Comparison of ENCODE assay signal across 25 cellular contexts in the genomic region with DNA sequence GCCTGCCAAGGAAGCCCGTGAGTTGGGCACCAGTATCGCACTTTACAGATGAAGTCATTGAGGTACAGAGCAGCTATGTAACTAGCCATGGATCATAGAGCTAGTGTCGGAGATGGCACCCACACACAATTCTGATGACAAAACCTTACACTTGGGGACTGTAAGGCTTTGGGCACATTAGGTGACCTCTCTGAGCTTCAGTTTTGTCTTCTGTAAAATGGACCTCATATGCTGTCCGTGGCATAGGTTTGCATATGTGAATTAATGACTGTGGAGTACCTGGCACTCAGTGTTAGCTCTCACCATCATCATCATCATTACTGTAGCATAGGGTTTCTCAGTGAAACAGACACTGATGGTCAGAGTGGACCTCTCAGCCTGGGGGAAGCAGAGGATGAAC. TPM values are rescaled to one million over a fixed set of nuclear protein-coding genes. Genes with fewer than 3 reads are reported as not detected.
A peak's percentile ranks its signal among the peaks of the same experiment; 100 is the strongest.
DNase-seq lines count a peak whose midpoint lies in the region; ATAC-seq, FAIRE-seq and TF ChIP-seq lines count a peak whose summit lies in the region.
"Had no signal": no experiment of that assay in that cellular context is flagged by ENCODE, and none has a peak within 500 bp of the region (broad histone marks: within the 10 kb centered on the region; RNA-seq: fewer than 3 reads in every experiment).

No MANE protein-coding gene starts in this region.

- H3K9ac ChIP-seq in H1 (replicated peaks in 1 of 4; ENCODE audit: extremely low read depth in 1 of 4, low read depth in 3 of 4, low read length in 3 of 4): no peak overlapping the region

- no peak overlapping the region for H4K5ac ChIP-seq in H1 (ENCODE audit: insufficient read length, low read depth, low read length)

- H3K56ac ChIP-seq in H1 (replicated peaks; ENCODE audit: insufficient read length, low read depth, low read length): no peak overlapping the region

- no peak overlapping the region for H4K91ac ChIP-seq in H1 (replicated peaks; ENCODE audit: insufficient read length, low read length)

- peak overlapping the region; percentile 21; the same call in 1 of the 2 replicates for H4K8ac ChIP-seq in H1 (ENCODE audit: extremely low read depth, insufficient read depth, low read length)

- no peaks in the 10 kb centered on the region for H3K36me3 ChIP-seq in heart right ventricle
- H3K36me3 ChIP-seq in H1 (ENCODE audit: control insufficient read depth in 2 of 4, insufficient read depth in 4 of 4, low read length in 3 of 4): no peaks in the 10 kb centered on the region
- no peaks in the 10 kb centered on the region for H3K36me3 ChIP-seq in naive thymus-derived CD4-positive, alpha-beta T cell (ENCODE audit: control insufficient read depth in 2 of 3, insufficient read depth in 3 of 3, low read length in 3 of 3)
- H3K36me3 ChIP-seq in upper lobe of left lung: no peaks in the 10 kb centered on the region
- H3K36me3 ChIP-seq: tibial nerve had no signal

- CTCF ChIA-PET in H1 (lab: Charles Lee; ENCODE audit: partially characterized antibody): interaction anchor here (0.7 to 5.2 kb wide), 3 partner anchors 11 to 85 kb away, joined by 4 to 18 read pairs (median 6); no protein-coding TSS in a partner anchor
- CTCF ChIA-PET in naive thymus-derived CD4-positive, alpha-beta T cell (lab: Charles Lee): no interaction called here

- no peak overlapping the region for H2BK120ac ChIP-seq in H1 (replicated peaks; ENCODE audit: low read depth, low read length)

- peaks cover 0 to 10% (median 0%) of the 10 kb centered on the region in 5 donors for H3K36me3 Mint-ChIP-seq in naive thymus-derived CD4-positive, alpha-beta T cell
- H3K36me3 Mint-ChIP-seq: activated CD8-positive, alpha-beta memory T cell treated with anti-CD3 and anti-CD28 coated beads, Interleukin-2, amount 10 ng/mL, durations not matched to agents 7 days and 5 days; activated naive CD8-positive, alpha-beta T cell treated with anti-CD3 and anti-CD28 coated beads for 36 hours had no signal

- no peaks in the 10 kb centered on the region for H3K9me3 ChIP-seq in heart right ventricle
- H3K9me3 ChIP-seq in H1 (ENCODE audit: insufficient read depth in 2 of 2, low read depth in 1 of 2, low read length in 1 of 2): no peaks in the 10 kb centered on the region
- H3K9me3 ChIP-seq in naive thymus-derived CD4-positive, alpha-beta T cell (ENCODE audit: control insufficient read depth in 2 of 3, low read length in 3 of 3): no peaks in the 10 kb centered on the region
- no peaks in the 10 kb centered on the region for H3K9me3 ChIP-seq in upper lobe of left lung
- H3K9me3 ChIP-seq: tibial nerve had no signal

- no peak for TF ChIP-seq CTCF in heart right ventricle (IDR thresholded peaks at IDR 0.05)
- no peak for TF ChIP-seq CTCF in H1 (IDR thresholded peaks at IDR 0.05; ENCODE audit: control extremely low read depth in 1 of 3, insufficient read depth in 1 of 3, low read depth in 1 of 3, low read length in 3 of 3)
- no peak for TF ChIP-seq CTCF in upper lobe of left lung (IDR thresholded peaks at IDR 0.05)

- H3K14ac ChIP-seq in H1 (ENCODE audit: insufficient read length): no peak overlapping the region

- no peak for ATAC-seq in heart right ventricle
- no peak for ATAC-seq in naive thymus-derived CD4-positive, alpha-beta T cell
- ATAC-seq in upper lobe of left lung (ENCODE audit: low FRiP score in 2 of 2): no peak
- ATAC-seq in esophagus mucosa: no peak
- ATAC-seq: activated CD8-positive, alpha-beta memory T cell treated with anti-CD3 and anti-CD28 coated beads, Interleukin-2, amount 10 ng/mL, durations not matched to agents 7 days and 5 days had no signal

- H3K79me1 ChIP-seq in H1 (ENCODE audit: low read depth, low read length): peaks cover 37% of the 10 kb centered on the region

- no peak overlapping the region for H2BK20ac ChIP-seq in H1 (ENCODE audit: low read length)

- POLR2A ChIA-PET in H1 (lab: Charles Lee; ENCODE audit: partially characterized antibody): interaction anchor here (0.9 to 1.8 kb wide), 4 partner anchors 11 to 36 kb away, joined by 3 to 4 read pairs (median 4); no protein-coding TSS in a partner anchor
- POLR2A ChIA-PET in naive thymus-derived CD4-positive, alpha-beta T cell (lab: Charles Lee): no interaction called here

- no peak overlapping the region for H2BK12ac ChIP-seq in H1 (ENCODE audit: low read depth, low read length)

- no peak overlapping the region for H3K23ac ChIP-seq in H1 (ENCODE audit: insufficient read length)

- H3K4me2 ChIP-seq in H1 (ENCODE audit: insufficient read depth in 1 of 2, low read depth in 2 of 2, low read length in 2 of 2): no peak overlapping the region

- no peak overlapping the region for H2BK15ac ChIP-seq in H1 (ENCODE audit: low read length)

- peak overlapping the region in 5 of 9 donors; percentile 10 to 67 (median 38) for H3K27ac Mint-ChIP-seq in naive thymus-derived CD4-positive, alpha-beta T cell
- H3K27ac Mint-ChIP-seq: activated CD8-positive, alpha-beta memory T cell treated with anti-CD3 and anti-CD28 coated beads, Interleukin-2, amount 10 ng/mL, durations not matched to agents 7 days and 5 days; activated naive CD8-positive, alpha-beta T cell treated with anti-CD3 and anti-CD28 coated beads for 36 hours; endodermal cell had no signal

- H3K4me1 Mint-ChIP-seq in naive thymus-derived CD4-positive, alpha-beta T cell: peaks cover 28 to 70% (median 60%) of the 10 kb centered on the region in 7 donors

- H3K4me3 ChIP-seq in heart right ventricle (no peak overlapping the region), H1 (ENCODE audit: extremely low read depth in 1 of 4, insufficient read depth in 2 of 4, low read depth in 3 of 4, low read length in 4 of 4) (no peak overlapping the region), upper lobe of left lung (no peak overlapping the region)
- no peak overlapping the region for H3K4me3 ChIP-seq in naive thymus-derived CD4-positive, alpha-beta T cell (ENCODE audit: low read length)
- H3K4me3 ChIP-seq: tibial nerve had no signal

- H2BK5ac ChIP-seq in H1 (ENCODE audit: low read depth, low read length): no peak overlapping the region

- H3K4me1 ChIP-seq in heart right ventricle: peaks cover 11 to 96% (median 87%) of the 10 kb centered on the region in 9 donors
- peaks cover 0 to 22% (median 10%) of the 10 kb centered on the region in 4 experiments; a peak in 5 of 7 replicates for H3K4me1 ChIP-seq in H1 (replicated peaks in 1 of 4; ENCODE audit: control insufficient read depth in 3 of 4, insufficient read depth in 4 of 4, low read length in 3 of 4)
- H3K4me1 ChIP-seq in naive thymus-derived CD4-positive, alpha-beta T cell (ENCODE audit: control insufficient read depth in 2 of 2, insufficient read depth in 2 of 2, low read length in 2 of 2): peaks cover 0 to 3% of the 10 kb centered on the region in 2 donors
- peaks cover 75 to 94% (median 85%) of the 10 kb centered on the region in 4 donors for H3K4me1 ChIP-seq in upper lobe of left lung

- FAIRE-seq in H1 (lab: Jason Lieb, UNC): no peak
- FAIRE-seq: A204.1, colon, TTC549 had no signal

- TF ChIP-seq POLR2A in H1 (IDR thresholded peaks at IDR 0.05; ENCODE audit: control extremely low read depth in 1 of 2, low read depth in 2 of 2, low read length in 2 of 2): no peak
- TF ChIP-seq POLR2A in upper lobe of left lung (IDR thresholded peaks at IDR 0.05): no peak

- intact Hi-C loops in heart right ventricle (cut with DNase I): loop anchor here in 5 of 10 donors (5.0 to 10.0 kb wide), 3 partner anchors 43 to 50 kb away; a partner anchor contains a TSS
- intact Hi-C loops in cardiac septum (cut with DNase I): loop anchor here (5.0 kb wide), 1 partner anchor 48 kb away; no protein-coding TSS in a partner anchor
- intact Hi-C loops in naive thymus-derived CD4-positive, alpha-beta T cell (cut with micrococcal nuclease): no loop called here

- H3K27ac ChIP-seq in heart right ventricle: peak overlapping the region in 8 of 10 donors; percentile 51 to 84 (median 72)
- no peak overlapping the region for H3K27ac ChIP-seq in H1 (ENCODE audit: low read depth, low read length)
- H3K27ac ChIP-seq in naive thymus-derived CD4-positive, alpha-beta T cell (ENCODE audit: low read depth, low read length): no peak overlapping the region
- H3K27ac ChIP-seq in upper lobe of left lung: peak overlapping the region; percentile 34 to 85 (median 76)

- no peak overlapping the region for H2AFZ ChIP-seq in H1 (ENCODE audit: low read length)

- H3K79me2 ChIP-seq in H1 (ENCODE audit: control insufficient read depth in 1 of 2, insufficient read depth in 2 of 2, low read length in 2 of 2): peaks cover 7 to 93% of the 10 kb centered on the region in 2 experiments; a peak in 3 of 4 replicates

- no peak overlapping the region for H3K4ac ChIP-seq in H1 (replicated peaks; ENCODE audit: insufficient read length, low read depth, low read length)

- no peak overlapping the region for H2AK5ac ChIP-seq in H1 (ENCODE audit: low read depth, low read length)

- TF ChIP-seq RAD21 in H1 (IDR thresholded peaks at IDR 0.05 in 1 of 2, conservative IDR thresholded peaks at IDR 0.05 in 1 of 2; ENCODE audit: low read depth in 2 of 2, low read length in 2 of 2): no peak

- TF ChIP-seq EP300 in H1 (IDR thresholded peaks at IDR 0.05; ENCODE audit: borderline replicate concordance in 1 of 2, low read depth in 2 of 2, low read length in 2 of 2) (no peak), upper lobe of left lung (IDR thresholded peaks at IDR 0.05) (no peak)

- no peak overlapping the region for H3K4me3 Mint-ChIP-seq in naive thymus-derived CD4-positive, alpha-beta T cell
- H3K4me3 Mint-ChIP-seq: activated CD8-positive, alpha-beta memory T cell treated with anti-CD3 and anti-CD28 coated beads, Interleukin-2, amount 10 ng/mL, durations not matched to agents 7 days and 5 days; activated naive CD8-positive, alpha-beta T cell treated with anti-CD3 and anti-CD28 coated beads for 36 hours; endodermal cell had no signal

- H3K27me3 Mint-ChIP-seq in naive thymus-derived CD4-positive, alpha-beta T cell: no peaks in the 10 kb centered on the region
- H3K27me3 Mint-ChIP-seq: activated CD8-positive, alpha-beta memory T cell treated with anti-CD3 and anti-CD28 coated beads, Interleukin-2, amount 10 ng/mL, durations not matched to agents 7 days and 5 days; activated naive CD8-positive, alpha-beta T cell treated with anti-CD3 and anti-CD28 coated beads for 36 hours had no signal

- 92 to 96% methylated on average over 4 of the region's 4 CpGs for WGBS in heart right ventricle, 2 donors
- 88% methylated on average over 4 of the region's 4 CpGs; no CpG with 5 or more reads in 1 of the 2 experiments for WGBS in H1 (ENCODE audit: extremely low coverage in 1 of 2, insufficient coverage in 1 of 2, insufficient read length in 1 of 2, insufficient replicate concordance in 2 of 2, low coverage in 1 of 2, low lambda C conversion rate in 2 of 2, missing lambda C conversion rate in 1 of 2), 2 experiments
- 91 to 93% methylated on average over 4 of the region's 4 CpGs for WGBS in upper lobe of left lung, 2 donors

- no peaks in the 10 kb centered on the region for H3K9me3 Mint-ChIP-seq in naive thymus-derived CD4-positive, alpha-beta T cell
- H3K9me3 Mint-ChIP-seq: activated naive CD8-positive, alpha-beta T cell treated with anti-CD3 and anti-CD28 coated beads for 36 hours; endodermal cell had no signal

- no peak overlapping the region for H3K18ac ChIP-seq in H1 (ENCODE audit: extremely low read depth, low read length)

- DNase-seq in heart right ventricle (no peak), cardiac septum (ENCODE audit: low spot score) (no peak), H1 (ENCODE audit: low read depth in 1 of 2, low spot score in 2 of 2) (no peak), upper lobe of left lung (no peak), HPDE6-E6E7 (ENCODE audit: extremely low spot score) (no peak), EL (no peak)
- DNase-seq in naive thymus-derived CD4-positive, alpha-beta T cell: no peak
- DNase-seq: activated CD4-positive, alpha-beta T cell treated with anti-CD3 and anti-CD28 coated beads for 48 hours; activated CD8-positive, alpha-beta memory T cell treated with anti-CD3 and anti-CD28 coated beads, Interleukin-2, amount 10 ng/mL, durations not matched to agents 7 days and 5 days; activated naive CD8-positive, alpha-beta T cell treated with anti-CD3 and anti-CD28 coated beads for 36 hours; DMS153; endodermal cell; HCEC 1CT; KG1; kidney glomerular epithelial cell; midbrain; NCI-H187 treated with DMSO at 0.1 percent for 48 hours; NCI-H510A treated with DMSO at 0.1 percent for 48 hours; nucleus accumbens; stimulated activated CD4-positive, alpha-beta T cell treated with anti-CD3 and anti-CD28 coated beads, Interleukin-15, amount 100 ng/mL, for 24 hours had no signal

- H4K20me1 ChIP-seq in H1 (replicated peaks in 1 of 2; ENCODE audit: control insufficient read depth in 1 of 2, insufficient read depth in 2 of 2, low read length in 2 of 2): peaks cover 14 to 23% of the 10 kb centered on the region in 2 experiments

- no peaks in the 10 kb centered on the region for H3K23me2 ChIP-seq in H1 (ENCODE audit: low read depth, low read length)

- H3K27me3 ChIP-seq in heart right ventricle (no peaks in the 10 kb centered on the region), H1 (replicated peaks in 1 of 4; ENCODE audit: control insufficient read depth in 3 of 4, extremely low read depth in 1 of 4, insufficient read depth in 3 of 4, low read length in 3 of 4) (no peaks in the 10 kb centered on the region), upper lobe of left lung (no peaks in the 10 kb centered on the region)
- H3K27me3 ChIP-seq in naive thymus-derived CD4-positive, alpha-beta T cell (ENCODE audit: control insufficient read depth in 2 of 2, insufficient read depth in 2 of 2, low read length in 2 of 2): no peaks in the 10 kb centered on the region
- H3K27me3 ChIP-seq: tibial nerve had no signal

RNA-seq across cellular contexts. Expression of a gene that starts 50.3 kb away (rescaled TPM):
- total RNA-seq in heart right ventricle (10 to 100 TPM in 9 of 10 donors, 1 to 10 TPM in 1; 8.8 to 32.8 (median 14.0) TPM), cardiac septum (19.8 TPM), upper lobe of left lung (100 to 1,000 TPM in 1 of 6 donors, 10 to 100 TPM in 5; 48.3 to 109 (median 67.6) TPM), esophagus mucosa (47.0 TPM)
- polyA plus RNA-seq in heart right ventricle (1 to 10 TPM; 5.4 to 7.2 TPM), H1 (2011; rRNA removed) (7.9 and 21.2 TPM in 2 replicates)
- total RNA-seq in H1 (2021; fragmentation: NEBNext Ultra II Directional; extraction: Animal tissue kit (Norgen Biotek cat#: 25700)): 53.2 and 62.0 TPM in 2 replicates
- 7.9 TPM for polyA plus RNA-seq in H1 (2011; cell fraction: cytosol; rRNA removed)
- 27.3 TPM for polyA plus RNA-seq in H1 (2011; cell fraction: nucleus; rRNA removed)
- 44.6 to 50.3 TPM (median 45.5 TPM) in 4 replicates for polyA plus RNA-seq in H1 (2012, experiment 1 of 2)
- 28.6 TPM for polyA plus RNA-seq in H1 (2012, experiment 2 of 2)
- 36.4 TPM for polyA plus RNA-seq in H1 (2013, experiment 1 of 2)
- polyA plus RNA-seq in H1 (2013, experiment 2 of 2): 34.4 TPM
- polyA minus RNA-seq in H1 (2011; rRNA and poly(A)+ RNA removed): 20.8 and 26.6 TPM in 2 replicates
- 35.2 TPM for polyA minus RNA-seq in H1 (2011; cell fraction: cytosol; rRNA and poly(A)+ RNA removed)
- polyA minus RNA-seq in H1 (2011; cell fraction: nucleus; rRNA and poly(A)+ RNA removed): 37.7 TPM
- total RNA-seq in naive thymus-derived CD4-positive, alpha-beta T cell: 10 to 100 TPM; 28.9 to 75.4 (median 38.2) TPM
- under 1 TPM; 0.66 to 0.92 TPM for polyA plus RNA-seq in naive thymus-derived CD4-positive, alpha-beta T cell

Comparison
In these comparisons a context has a peak if more than half of its experiments do, and no peak if none do; other contexts are left out.
1. H3K27ac ChIP-seq: peak in heart right ventricle (8 of 10) and upper lobe of left lung (4 of 4); none in H1 (single experiment) and naive thymus-derived CD4-positive, alpha-beta T cell (single experiment).